Comparison of ENCODE assay signal across 26 cellular contexts in the genomic region with DNA sequence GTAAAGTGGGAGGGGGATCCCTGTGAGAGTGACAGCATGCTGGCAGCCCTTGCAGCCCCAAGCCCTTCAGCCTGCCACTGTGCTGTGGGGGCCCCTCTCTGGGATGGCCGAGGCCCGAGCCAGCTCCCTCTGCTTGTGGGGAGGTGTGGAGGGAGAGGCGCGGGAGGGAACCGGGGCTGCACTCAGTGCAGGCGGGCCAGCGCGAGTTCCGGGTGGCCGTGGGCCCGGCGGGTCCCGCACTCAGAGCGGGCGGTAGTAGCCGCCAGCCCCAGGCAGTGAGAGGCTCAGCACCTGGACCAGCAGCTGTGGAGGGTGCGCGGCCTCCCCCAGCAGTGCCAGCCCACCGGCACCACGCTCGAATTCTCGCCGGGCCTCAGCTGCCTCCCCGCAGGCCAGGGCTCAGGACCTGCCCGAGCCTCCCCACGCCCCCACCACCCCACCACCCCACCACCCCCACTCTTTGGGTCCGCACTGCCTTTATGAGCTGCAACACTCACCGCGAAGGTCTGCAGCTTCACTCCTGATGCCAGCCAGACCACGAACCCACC.
"Had no signal": no experiment of that assay in that cellular context is flagged by ENCODE, and none has a peak within 500 bp of the region (broad histone marks: within the 10 kb centered on the region; RNA-seq: fewer than 3 reads in every experiment).

No MANE protein-coding gene starts in this region.

- H3K27ac ChIP-seq: left lung, neural progenitor cell, ovary, right lobe of liver, thyroid gland, transverse colon, upper lobe of left lung had no signal

- H3K36me3 ChIP-seq: left lung, neural progenitor cell, ovary, right lobe of liver, thyroid gland, transverse colon, upper lobe of left lung had no signal

- DNase-seq: head of caudate nucleus; hippocampal formation; left colon; mesendoderm; naive B cell; natural killer cell; nephron progenitor cell; ovary; retina; right lobe of liver; stimulated activated CD4-positive, alpha-beta T cell treated with anti-CD3 and anti-CD28 coated beads, Interleukin-12 subunit alpha, Interleukin-12 subunit beta, amount 100 ng/mL, for 4 hours; stimulated activated CD4-positive, alpha-beta T cell treated with anti-CD3 and anti-CD28 coated beads, Interleukin-15, amount 100 ng/mL, for 24 hours; stimulated activated CD4-positive, alpha-beta T cell treated with anti-CD3 and anti-CD28 coated beads, Interleukin-2, amount 100 ng/mL, for 24 hours; stimulated activated CD4-positive, alpha-beta T cell treated with anti-CD3 and anti-CD28 coated beads, Interleukin-4, amount 100 ng/mL, for 24 hours; stimulated activated CD8-positive, alpha-beta memory T cell treated with anti-CD3 and anti-CD28 coated beads, Interleukin-4, amount 100 ng/mL, for 48 hours; stimulated activated naive B cell treated with anti-CD40 and anti-IgM and Interleukin-4, amounts not matched to agents 10 μg/mL and 1 μg/mL and 100 μg/mL, for 72 hours; substantia nigra; thyroid gland; transverse colon had no signal

- ATAC-seq: left colon; left lung; natural killer cell; right lobe of liver; stimulated activated naive B cell treated with anti-CD40 and anti-IgM and Interleukin-4, amounts not matched to agents 10 μg/mL and 1 μg/mL and 100 μg/mL, for 72 hours had no signal

- H3K4me1 ChIP-seq: left lung, neural progenitor cell, right lobe of liver, thyroid gland, transverse colon, upper lobe of left lung had no signal

- H3K9me3 ChIP-seq: ovary, thyroid gland, transverse colon had no signal

- H3K27me3 ChIP-seq: left lung, neural progenitor cell, ovary, right lobe of liver, thyroid gland, transverse colon, upper lobe of left lung had no signal

- H3K4me3 ChIP-seq: left lung, lung, neural progenitor cell, ovary, right lobe of liver, smooth muscle cell, thyroid gland, transverse colon, upper lobe of left lung had no signal

- H3K9ac ChIP-seq: neural progenitor cell had no signal

- FAIRE-seq: keratinocyte, urothelium cell line had no signal
